In genomic region chrX:150547511-150548115, GRCh38 we compare ENCODE assay signal across 9 cellular contexts. TPM values are rescaled to one million over a fixed set of nuclear protein-coding genes. Genes with fewer than 3 reads are reported as not detected.
DNase-seq lines count a peak whose midpoint lies in the region; ATAC-seq lines count a peak whose summit lies in the region.
"Had no signal": no experiment of that assay in that cellular context is flagged by ENCODE, and none has a peak within 500 bp of the region (broad histone marks: within the 10 kb centered on the region; RNA-seq: fewer than 3 reads in every experiment).

No MANE protein-coding gene starts in this region.

- peak overlapping the region; percentile 77 for H3K27ac Mint-ChIP-seq in activated CD4-positive, alpha-beta T cell treated with anti-CD3 and anti-CD28 coated beads, Interleukin-2, amount 10 ng/mL, durations not matched to agents 24 days and 14 days

- H3K36me3 Mint-ChIP-seq in activated CD4-positive, alpha-beta T cell treated with anti-CD3 and anti-CD28 coated beads, Interleukin-2, amount 10 ng/mL, durations not matched to agents 24 days and 14 days (ENCODE audit: low read depth) = no peaks in the 10 kb centered on the region

- H3K9me3 Mint-ChIP-seq in activated CD4-positive, alpha-beta T cell treated with anti-CD3 and anti-CD28 coated beads, Interleukin-2, amount 10 ng/mL, durations not matched to agents 24 days and 14 days = no peaks in the 10 kb centered on the region

- H3K36me3 ChIP-seq in SJSA1 = no peaks in the 10 kb centered on the region

- H3K4me1 ChIP-seq in SJSA1 (replicated peaks) = peaks cover 25% of the 10 kb centered on the region

- H3K4me3 ChIP-seq in SJSA1 = peak overlapping the region; percentile 16; the same call in 1 of the 2 replicates

- peak overlapping the region; percentile 55 for H3K4me3 Mint-ChIP-seq in activated CD4-positive, alpha-beta T cell treated with anti-CD3 and anti-CD28 coated beads, Interleukin-2, amount 10 ng/mL, durations not matched to agents 24 days and 14 days

- no peak overlapping the region for H3K27ac ChIP-seq in SJSA1
- H3K27ac ChIP-seq: epithelial cell of prostate had no signal

- H3K27me3 ChIP-seq in SJSA1 (replicated peaks) = no peaks in the 10 kb centered on the region

- no peaks in the 10 kb centered on the region for H3K9me3 ChIP-seq in SJSA1 (replicated peaks)

- no peaks in the 10 kb centered on the region for H3K27me3 Mint-ChIP-seq in activated CD4-positive, alpha-beta T cell treated with anti-CD3 and anti-CD28 coated beads, Interleukin-2, amount 10 ng/mL, durations not matched to agents 24 days and 14 days

- DNase-seq in activated CD4-positive, alpha-beta T cell treated with anti-CD3 and anti-CD28 coated beads, Interleukin-2, amount 10 ng/mL, durations not matched to agents 24 days and 14 days = peak; percentile 59
- no peak for DNase-seq in activated CD4-positive, alpha-beta T cell treated with anti-CD3 and anti-CD28 coated beads, Interleukin-2, amount 50 U/mL, for 4 hours
- DNase-seq in SJSA1 (ENCODE audit: low read depth in 1 of 2, low spot score in 2 of 2) = peak in 1 of 2 experiments; percentile 40
- DNase-seq in cortex of kidney (lab: John Stamatoyannopoulos, UW) = peak; percentile 12
- peak; percentile 88 for DNase-seq in left lobe of liver (ENCODE audit: low spot score)
- DNase-seq in stimulated activated CD8-positive, alpha-beta memory T cell treated with anti-CD3 and anti-CD28 coated beads, Interleukin-4, amount 100 ng/mL, for 48 hours = peak; percentile 48
- DNase-seq in OCI-M1 (lab: John Stamatoyannopoulos, UW) = no peak

- intact Hi-C loops in activated CD4-positive, alpha-beta T cell treated with anti-CD3 and anti-CD28 coated beads, Interleukin-2, amount 10 ng/mL, durations not matched to agents 24 days and 14 days (cut with micrococcal nuclease) = loop anchor here (2.0 kb wide), 1 partner anchor 27 kb away; no protein-coding TSS in a partner anchor

- H3K4me1 Mint-ChIP-seq in activated CD4-positive, alpha-beta T cell treated with anti-CD3 and anti-CD28 coated beads, Interleukin-2, amount 10 ng/mL, durations not matched to agents 24 days and 14 days = peaks cover 20% of the 10 kb centered on the region

- peak; percentile 39 for ATAC-seq in HG02852 (IDR thresholded peaks at IDR 0.05; ENCODE audit: unreplicated experiment)
- ATAC-seq in left lobe of liver = peak; percentile 83

RNA-seq across cellular contexts. Expression of gene MTM1, which starts 20.8 kb away (rescaled TPM):
- total RNA-seq in activated CD4-positive, alpha-beta T cell treated with anti-CD3 and anti-CD28 coated beads, Interleukin-2, amount 10 ng/mL, durations not matched to agents 24 days and 14 days = 18.2 and 23.7 TPM in 2 replicates
- total RNA-seq in SJSA1 (2014; rRNA removed; shearing (Covaris generic)) = 8.7 and 12.8 TPM in 2 replicates
- total RNA-seq in left lobe of liver = 17.2 TPM

Comparison
In these comparisons a context has a peak if more than half of its experiments do, and no peak if none do; other contexts are left out.
1. DNase-seq: peak in activated CD4-positive, alpha-beta T cell treated with anti-CD3 and anti-CD28 coated beads, Interleukin-2, amount 10 ng/mL, durations not matched to agents 24 days and 14 days (single experiment), cortex of kidney (single experiment), left lobe of liver (single experiment) and stimulated activated CD8-positive, alpha-beta memory T cell treated with anti-CD3 and anti-CD28 coated beads, Interleukin-4, amount 100 ng/mL, for 48 hours (single experiment); none in activated CD4-positive, alpha-beta T cell treated with anti-CD3 and anti-CD28 coated beads, Interleukin-2, amount 50 U/mL, for 4 hours (0 of 2) and OCI-M1 (single experiment).